In the genomic region with DNA sequence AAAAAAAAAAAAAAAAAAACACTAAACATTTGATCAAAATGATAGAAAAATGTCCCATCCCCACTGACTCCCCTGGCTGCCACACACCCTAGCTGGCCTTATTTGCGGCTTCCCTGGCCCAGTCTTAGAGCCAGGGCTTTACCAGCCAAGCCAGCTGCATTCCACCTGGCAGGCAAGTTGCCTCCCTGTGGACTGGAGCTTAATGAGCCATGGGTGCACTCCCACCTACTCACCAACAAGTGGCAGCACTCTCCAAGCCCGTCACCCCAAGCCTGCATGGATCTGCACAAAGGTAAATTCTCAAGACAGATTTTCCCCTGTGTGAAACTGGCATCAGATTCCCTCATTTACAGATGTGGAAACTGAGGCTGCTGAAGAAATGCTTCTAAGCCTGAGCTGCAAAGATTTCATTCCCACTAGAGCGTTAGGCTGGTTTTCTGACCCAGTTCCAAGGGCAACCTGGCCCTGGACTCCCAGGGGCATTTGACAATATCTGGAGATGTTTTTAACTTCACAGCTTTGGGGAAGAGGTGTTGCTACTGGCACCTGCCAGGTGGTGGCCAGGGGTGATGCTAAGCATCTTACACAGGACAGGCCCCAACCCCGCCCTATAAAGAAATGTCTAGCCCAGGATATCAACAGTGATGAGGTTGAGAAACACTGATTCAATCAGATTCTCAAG, we compare ENCODE assay signal across 9 cellular contexts. TPM values are rescaled to one million over a fixed set of nuclear protein-coding genes. Genes with fewer than 3 reads are reported as not detected.
A peak's percentile ranks its signal among the peaks of the same experiment; 100 is the strongest.
DNase-seq lines count a peak whose midpoint lies in the region; ATAC-seq and TF ChIP-seq lines count a peak whose summit lies in the region.
"Had no signal": no experiment of that assay in that cellular context is flagged by ENCODE, and none has a peak within 500 bp of the region (broad histone marks: within the 10 kb centered on the region; RNA-seq: fewer than 3 reads in every experiment).

No MANE protein-coding gene starts in this region.

- peaks cover 20% of the 10 kb centered on the region for H3K4me1 ChIP-seq in osteoblast (ENCODE audit: insufficient read depth, low read length)
- H3K4me1 ChIP-seq: tibial artery had no signal

- no peak overlapping the region for H3K4me2 ChIP-seq in osteoblast (ENCODE audit: insufficient read depth, low read length)

- H4K20me1 ChIP-seq in osteoblast (ENCODE audit: insufficient read depth, low read length) = no peaks in the 10 kb centered on the region

- no peak for DNase-seq in activated CD4-positive, CD25-positive, alpha-beta regulatory T cell treated with anti-CD3 and anti-CD28 coated beads, Interleukin-2, amount 50 U/mL, for 72 hours
- DNase-seq in NCI-H69 (lab: John Stamatoyannopoulos, UW) = peak; percentile 90
- DNase-seq in activated CD4-positive, alpha-beta T cell treated with anti-CD3 and anti-CD28 coated beads, Interleukin-2, amount 50 U/mL, for 4 hours = peak; percentile 49
- peak; percentile 70 for DNase-seq in epithelial cell of prostate (ENCODE audit: low read depth, low spot score)
- peak; percentile 78 for DNase-seq in osteoblast (ENCODE audit: insufficient read length, low spot score, missing footprints)

- H3K27me3 ChIP-seq in osteoblast (ENCODE audit: insufficient read depth, low read length) = peaks cover 3% of the 10 kb centered on the region

- no peaks in the 10 kb centered on the region for H3K79me2 ChIP-seq in osteoblast (ENCODE audit: insufficient read depth, low read length)

- H3K27ac ChIP-seq in epithelial cell of prostate (no peak overlapping the region), osteoblast (ENCODE audit: low read depth, low read length) (no peak overlapping the region)
- H3K27ac ChIP-seq: tibial artery had no signal

- H3K36me3 ChIP-seq in osteoblast (ENCODE audit: insufficient read depth, low read length) = no peaks in the 10 kb centered on the region
- H3K36me3 ChIP-seq: tibial artery had no signal

- no peak overlapping the region for H2AFZ ChIP-seq in osteoblast (ENCODE audit: low read length)

- ATAC-seq in activated CD4-positive, CD25-positive, alpha-beta regulatory T cell treated with anti-CD3 and anti-CD28 coated beads, Interleukin-2, amount 50 U/mL, for 24 hours = peak; percentile 82 to 86
- ATAC-seq in HG03139 (IDR thresholded peaks at IDR 0.05; ENCODE audit: unreplicated experiment) (peak; percentile 76), HG03469 (IDR thresholded peaks at IDR 0.05; ENCODE audit: unreplicated experiment) (no peak)

- H3K4me3 ChIP-seq in osteoblast (ENCODE audit: insufficient read depth, low read length) = no peak overlapping the region
- H3K4me3 ChIP-seq: tibial artery had no signal

- no peaks in the 10 kb centered on the region for H3K9me3 ChIP-seq in osteoblast (ENCODE audit: low read depth, low read length)
- H3K9me3 ChIP-seq: tibial artery had no signal

- peak; percentile 65 for TF ChIP-seq CTCF in osteoblast (IDR thresholded peaks at IDR 0.05; ENCODE audit: extremely low read depth, low read depth, low read length)

RNA-seq across cellular contexts. Expression of gene VDAC1, which starts 21.9 kb away (rescaled TPM):
- total RNA-seq in osteoblast = 236 and 264 TPM in 2 replicates

RNA-seq across cellular contexts. Expression of gene C5orf15, which starts 58.2 kb away (rescaled TPM):
- 68.4 and 77.2 TPM in 2 replicates for total RNA-seq in osteoblast
